Comparison of ENCODE assay signal across 8 cellular contexts in the genomic region with DNA sequence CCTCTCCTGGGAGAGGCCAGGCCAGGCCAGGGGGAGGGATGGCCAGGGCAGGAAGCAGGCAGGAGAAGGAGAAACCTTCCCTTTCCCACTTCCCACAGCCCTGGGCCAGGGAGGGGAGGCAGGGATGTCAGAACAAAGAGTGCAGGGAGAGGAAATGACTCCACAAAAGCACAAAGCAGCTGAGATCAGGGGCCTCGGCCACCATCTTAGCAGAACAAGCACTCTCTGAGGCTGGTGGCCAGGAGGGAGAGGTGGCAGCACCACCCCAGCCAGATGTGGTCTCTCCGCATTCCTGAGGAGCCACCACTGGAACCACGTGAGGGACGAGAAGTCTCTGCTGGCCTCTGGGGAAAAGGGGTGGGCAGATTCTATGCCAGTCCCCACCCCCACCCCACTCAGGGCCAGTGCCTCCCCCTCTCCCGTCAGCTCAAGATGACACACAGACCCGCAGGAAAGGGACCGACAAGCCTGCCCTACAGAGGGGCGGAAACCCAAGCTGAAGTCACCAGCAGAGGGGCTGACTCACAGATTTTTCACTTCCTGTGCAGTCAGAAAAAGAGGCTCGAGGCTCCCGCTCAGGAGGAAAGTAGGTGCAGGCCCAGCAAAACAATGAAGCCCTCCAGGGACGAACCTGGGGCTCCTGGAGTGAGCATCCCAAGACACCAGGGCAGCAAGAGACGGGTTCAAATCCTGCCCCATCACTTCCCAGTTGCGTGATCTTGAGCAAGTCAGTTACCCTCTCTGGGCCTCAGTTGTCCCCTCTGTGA. TPM values are rescaled to one million over a fixed set of nuclear protein-coding genes. Genes with fewer than 3 reads are reported as not detected.
DNase-seq lines count a peak whose midpoint lies in the region; ATAC-seq lines count a peak whose summit lies in the region.

No MANE protein-coding gene starts in this region.

- H3K27me3 Mint-ChIP-seq in IgD-negative memory B cell, result no peaks in the 10 kb centered on the region

- peak; percentile 59 for ATAC-seq in GM21360 (IDR thresholded peaks at IDR 0.05; ENCODE audit: unreplicated experiment)

- H3K9me3 ChIP-seq in BLaER1, result no peaks in the 10 kb centered on the region

- peaks cover 88% of the 10 kb centered on the region for H4K20me1 ChIP-seq in BLaER1

- DNase-seq in activated CD4-positive, CD25-positive, alpha-beta regulatory T cell treated with anti-CD3 and anti-CD28 coated beads, Interleukin-2, amount 50 U/mL, for 72 hours, result peak; percentile 77
- DNase-seq in mucosa of gallbladder (ENCODE audit: low spot score), result peak; percentile 63
- peak; percentile 51 to 75 (median 66) for DNase-seq in stimulated activated naive CD4-positive, alpha-beta T cell (lab: John Stamatoyannopoulos, UW)
- no peak for DNase-seq in NCI-H2029 (lab: John Stamatoyannopoulos, UW)

- no peaks in the 10 kb centered on the region for H3K9me3 Mint-ChIP-seq in IgD-negative memory B cell

- H3K27ac ChIP-seq in BLaER1 (peak overlapping the region; percentile 90), cingulate gyrus (ENCODE audit: low read depth, low read length) (peak overlapping the region; percentile 75)

- H3K4me3 Mint-ChIP-seq in IgD-negative memory B cell, result peak overlapping the region; percentile 61 to 95 (median 82)

- peak overlapping the region; percentile 60 for H3K4me3 ChIP-seq in BLaER1

- peaks cover 23 to 51% (median 48%) of the 10 kb centered on the region in 3 donors for H3K4me1 Mint-ChIP-seq in IgD-negative memory B cell

- no peaks in the 10 kb centered on the region for H3K36me3 ChIP-seq in BLaER1

- H3K27ac Mint-ChIP-seq in IgD-negative memory B cell, result peak overlapping the region; percentile 30 to 93 (median 91)

- H3K9ac ChIP-seq in BLaER1, result peak overlapping the region; percentile 76

- H3K4me1 ChIP-seq in BLaER1, result peaks cover 97% of the 10 kb centered on the region

- no peaks in the 10 kb centered on the region for H3K27me3 ChIP-seq in BLaER1

- no peaks in the 10 kb centered on the region for H3K36me3 Mint-ChIP-seq in IgD-negative memory B cell

- H3K4me2 ChIP-seq in BLaER1, result peak overlapping the region; percentile 99

RNA-seq across cellular contexts. Expression of a gene that starts 24.1 kb away (rescaled TPM):
- 2.8 TPM for polyA plus RNA-seq in IgD-negative memory B cell
- total RNA-seq in mucosa of gallbladder, result 26.4 TPM

RNA-seq across cellular contexts. Expression of a gene that starts 30.0 kb away (rescaled TPM):
- polyA plus RNA-seq in IgD-negative memory B cell, result 1.5 TPM
- total RNA-seq in mucosa of gallbladder, result 12.2 TPM
